8 cellular contexts compared by ENCODE assay signal in genomic region chr7:111138196-111138569, GRCh38. TPM values are rescaled to one million over a fixed set of nuclear protein-coding genes. Genes with fewer than 3 reads are reported as not detected.
A peak's percentile ranks its signal among the peaks of the same experiment; 100 is the strongest.
DNase-seq lines count a peak whose midpoint lies in the region; ATAC-seq and TF ChIP-seq lines count a peak whose summit lies in the region.

No MANE protein-coding gene starts in this region.

- H3K36me3 Mint-ChIP-seq in T-helper 2 cell treated with Interferon-gamma antibody and Interleukin-4, amounts not matched to agents 5 μg/mL and 100 μg/mL, for 36 hours (ENCODE audit: low read depth), result no peaks in the 10 kb centered on the region
- H3K36me3 Mint-ChIP-seq in mesothelial cell of epicardium, result no peaks in the 10 kb centered on the region

- no peaks in the 10 kb centered on the region for H3K27me3 ChIP-seq in tibial artery

- peak overlapping the region; percentile 71 to 75 for H3K27ac ChIP-seq in tibial artery

- ATAC-seq in GM19395 (IDR thresholded peaks at IDR 0.05; ENCODE audit: unreplicated experiment) (peak; percentile 98), HG03378 (IDR thresholded peaks at IDR 0.05; ENCODE audit: unreplicated experiment) (peak; percentile 98)

- H3K9me3 Mint-ChIP-seq in T-helper 2 cell treated with Interferon-gamma antibody and Interleukin-4, amounts not matched to agents 5 μg/mL and 100 μg/mL, for 36 hours, result no peaks in the 10 kb centered on the region
- H3K9me3 Mint-ChIP-seq in mesothelial cell of epicardium, result no peaks in the 10 kb centered on the region

- peaks cover 18% of the 10 kb centered on the region for H3K4me1 Mint-ChIP-seq in T-helper 2 cell treated with Interferon-gamma antibody and Interleukin-4, amounts not matched to agents 5 μg/mL and 100 μg/mL, for 36 hours (ENCODE audit: low read depth)
- H3K4me1 Mint-ChIP-seq in mesothelial cell of epicardium, result peaks cover 13% of the 10 kb centered on the region

- peaks cover 0 to 39% (median 20%) of the 10 kb centered on the region in 4 donors for H3K4me1 ChIP-seq in tibial artery

- H3K4me3 Mint-ChIP-seq in T-helper 2 cell treated with Interferon-gamma antibody and Interleukin-4, amounts not matched to agents 5 μg/mL and 100 μg/mL, for 36 hours, result peak overlapping the region; percentile 45
- no peak overlapping the region for H3K4me3 Mint-ChIP-seq in mesothelial cell of epicardium

- TF ChIP-seq CTCF in AG10803 (conservative IDR thresholded peaks at IDR 0.05; ENCODE audit: low read length), result no peak
- TF ChIP-seq CTCF in astrocyte of the spinal cord (IDR thresholded peaks at IDR 0.05; ENCODE audit: low read depth, low read length), result no peak
- no peak for TF ChIP-seq CTCF in mesothelial cell of epicardium (IDR thresholded peaks at IDR 0.05; ENCODE audit: unreplicated experiment)
- TF ChIP-seq CTCF in tibial artery (IDR thresholded peaks at IDR 0.05), result no peak

- H3K9me3 ChIP-seq in tibial artery, result no peaks in the 10 kb centered on the region

- peak overlapping the region; percentile 68 for H3K27ac Mint-ChIP-seq in T-helper 2 cell treated with Interferon-gamma antibody and Interleukin-4, amounts not matched to agents 5 μg/mL and 100 μg/mL, for 36 hours
- peak overlapping the region; percentile 85 for H3K27ac Mint-ChIP-seq in mesothelial cell of epicardium

- H3K4me3 ChIP-seq in AG10803 (ENCODE audit: low read length) (no peak overlapping the region), astrocyte of the spinal cord (ENCODE audit: low read depth, low read length) (no peak overlapping the region), tibial artery (no peak overlapping the region)

- no peaks in the 10 kb centered on the region for H3K27me3 Mint-ChIP-seq in T-helper 2 cell treated with Interferon-gamma antibody and Interleukin-4, amounts not matched to agents 5 μg/mL and 100 μg/mL, for 36 hours (ENCODE audit: low read depth)
- H3K27me3 Mint-ChIP-seq in mesothelial cell of epicardium (ENCODE audit: low read depth), result no peaks in the 10 kb centered on the region

- DNase-seq in AG10803 (ENCODE audit: low read depth) (peak; percentile 60), astrocyte of the spinal cord (ENCODE audit: low read depth, low spot score) (peak; percentile 64), mesothelial cell of epicardium (ENCODE audit: low spot score in 2 of 2, unreplicated experiment in 2 of 2) (no peak), tibial artery (peak; percentile 61 to 85), COLO668 (lab: John Stamatoyannopoulos, UW; ENCODE audit: unreplicated experiment) (no peak)
- peak; percentile 75 for DNase-seq in T-helper 2 cell treated with Interferon-gamma antibody and Interleukin-4, amounts not matched to agents 5 μg/mL and 100 μg/mL, for 36 hours (ENCODE audit: low spot score)

- intact Hi-C loops in tibial artery (cut with DNase I; ENCODE audit: low total_unique reads), result no loop called here

- H3K36me3 ChIP-seq in tibial artery, result no peaks in the 10 kb centered on the region

- in situ Hi-C loops in astrocyte of the spinal cord (cut with HindIII; ENCODE audit: low sequenced_read_pairs), result no loop called here

RNA-seq across cellular contexts. Expression of gene LRRN3, which starts 47.3 kb away (rescaled TPM):
- 8.7 to 10.1 TPM (median 9.4 TPM) in 3 replicates for total RNA-seq in mesothelial cell of epicardium

Comparison
In these comparisons a context has a peak if more than half of its experiments do, and no peak if none do; other contexts are left out.
1. DNase-seq: peak in AG10803 (single experiment), T-helper 2 cell treated with Interferon-gamma antibody and Interleukin-4, amounts not matched to agents 5 μg/mL and 100 μg/mL, for 36 hours (single experiment), astrocyte of the spinal cord (single experiment) and tibial artery (2 of 2); none in mesothelial cell of epicardium (0 of 2) and COLO668 (single experiment).